ENCODE assay signal across 8 cellular contexts in the genomic region with DNA sequence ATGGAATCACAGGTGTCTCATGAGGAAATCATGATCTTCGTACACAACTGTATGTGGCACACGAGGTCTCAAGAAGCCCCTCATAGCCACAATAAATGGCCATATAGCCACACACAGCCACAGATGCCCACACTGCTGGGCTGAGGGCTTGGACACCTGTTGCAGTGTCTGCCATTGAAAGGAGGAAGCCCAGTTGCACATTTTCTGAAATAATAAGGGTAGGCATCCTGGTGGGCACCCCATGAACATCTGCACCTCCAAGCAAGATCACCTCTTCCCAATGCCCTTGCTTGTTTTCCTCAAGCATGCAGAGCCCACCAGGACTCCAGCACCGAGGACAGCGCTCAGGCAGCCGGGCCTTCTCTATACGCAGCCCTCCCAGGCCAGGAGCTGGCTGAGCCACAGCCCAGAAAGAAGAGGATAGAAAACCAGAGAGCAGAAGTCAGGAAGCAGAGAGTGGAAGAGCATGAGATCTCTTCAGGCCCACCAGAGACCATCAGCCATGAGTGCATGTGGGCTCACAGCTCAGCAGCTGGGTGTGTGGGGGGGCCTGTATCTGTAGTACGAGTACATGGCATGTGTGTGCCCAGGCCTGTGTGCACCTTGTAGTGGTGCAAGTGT. TPM values are rescaled to one million over a fixed set of nuclear protein-coding genes. Genes with fewer than 3 reads are reported as not detected.
DNase-seq lines count a peak whose midpoint lies in the region; ATAC-seq and TF ChIP-seq lines count a peak whose summit lies in the region.

No MANE protein-coding gene starts in this region.

- no peaks in the 10 kb centered on the region for H3K36me3 ChIP-seq in smooth muscle cell (ENCODE audit: low read depth)

- H3K79me2 ChIP-seq in smooth muscle cell (ENCODE audit: low read depth), result no peaks in the 10 kb centered on the region

- H3K4me2 ChIP-seq in smooth muscle cell, result no peak overlapping the region

- H3K27me3 Mint-ChIP-seq in activated naive CD4-positive, alpha-beta T cell treated with anti-CD3 and anti-CD28 coated beads, Interleukin-2, amount 50 U/mL, for 24 hours, result peaks cover 30% of the 10 kb centered on the region

- no peak overlapping the region for H3K4me3 ChIP-seq in right cardiac atrium (ENCODE audit: low read length)
- no peak overlapping the region for H3K4me3 ChIP-seq in smooth muscle cell

- H3K27ac Mint-ChIP-seq in activated naive CD4-positive, alpha-beta T cell treated with anti-CD3 and anti-CD28 coated beads, Interleukin-2, amount 50 U/mL, for 24 hours, result no peak overlapping the region

- peak overlapping the region; percentile 65 for H3K4me3 Mint-ChIP-seq in activated naive CD4-positive, alpha-beta T cell treated with anti-CD3 and anti-CD28 coated beads, Interleukin-2, amount 50 U/mL, for 24 hours

- no peaks in the 10 kb centered on the region for H4K20me1 ChIP-seq in smooth muscle cell (ENCODE audit: low read depth)

- no peak overlapping the region for H3K9ac ChIP-seq in smooth muscle cell (ENCODE audit: low read depth)

- H3K27me3 ChIP-seq in right cardiac atrium (ENCODE audit: control insufficient read depth, insufficient read depth), result no peaks in the 10 kb centered on the region
- peaks cover 53% of the 10 kb centered on the region for H3K27me3 ChIP-seq in smooth muscle cell (ENCODE audit: low read depth)

- intact Hi-C loops in right cardiac atrium (cut with DNase I), result no loop called here

- peak; percentile 37 to 53 for ATAC-seq in right cardiac atrium
- no peak for ATAC-seq in HG02970 (IDR thresholded peaks at IDR 0.05; ENCODE audit: low FRiP score, unreplicated experiment)
- ATAC-seq in GM21717 (IDR thresholded peaks at IDR 0.05; ENCODE audit: unreplicated experiment), result no peak

- peak; percentile 37 for DNase-seq in stimulated activated CD4-positive, alpha-beta T cell treated with anti-CD3 and anti-CD28 coated beads, Interleukin-15, amount 100 ng/mL, for 24 hours
- DNase-seq in stimulated activated CD4-positive, alpha-beta T cell treated with anti-CD3 and anti-CD28 coated beads, Interleukin-2, amount 100 ng/mL, for 48 hours, result no peak
- DNase-seq in right cardiac atrium (peak; percentile 47 to 82 (median 81)), smooth muscle cell (lab: John Stamatoyannopoulos, UW; ENCODE audit: unreplicated experiment) (peak; percentile 50), cerebellum (ENCODE audit: low spot score) (no peak)

- no peaks in the 10 kb centered on the region for H3F3A ChIP-seq in smooth muscle cell (ENCODE audit: low read depth)

- H3K4me1 Mint-ChIP-seq in activated naive CD4-positive, alpha-beta T cell treated with anti-CD3 and anti-CD28 coated beads, Interleukin-2, amount 50 U/mL, for 24 hours, result peaks cover 48% of the 10 kb centered on the region

- no peaks in the 10 kb centered on the region for H3K36me3 Mint-ChIP-seq in activated naive CD4-positive, alpha-beta T cell treated with anti-CD3 and anti-CD28 coated beads, Interleukin-2, amount 50 U/mL, for 24 hours

- H3K9me3 ChIP-seq in right cardiac atrium (ENCODE audit: control insufficient read depth, low read length) (no peaks in the 10 kb centered on the region), smooth muscle cell (replicated peaks; ENCODE audit: low read depth) (no peaks in the 10 kb centered on the region)

- no peaks in the 10 kb centered on the region for H3K9me3 Mint-ChIP-seq in activated naive CD4-positive, alpha-beta T cell treated with anti-CD3 and anti-CD28 coated beads, Interleukin-2, amount 50 U/mL, for 24 hours

- H3K27ac ChIP-seq in right cardiac atrium (ENCODE audit: low read length), result no peak overlapping the region
- H3K27ac ChIP-seq in smooth muscle cell (ENCODE audit: low read depth), result no peak overlapping the region

- peaks cover 2% of the 10 kb centered on the region for H3K4me1 ChIP-seq in right cardiac atrium (ENCODE audit: control insufficient read depth, insufficient read depth, low read length)
- no peaks in the 10 kb centered on the region for H3K4me1 ChIP-seq in smooth muscle cell (ENCODE audit: low read depth)

- no peak overlapping the region for H2AFZ ChIP-seq in smooth muscle cell (ENCODE audit: low read depth)

- WGBS in right cardiac atrium, result 28% methylated on average over 7 of the region's 7 CpGs
- WGBS in smooth muscle cell (ENCODE audit: low lambda C conversion rate), result 30% methylated on average over 7 of the region's 7 CpGs

- no peak for TF ChIP-seq CTCF in smooth muscle cell (IDR thresholded peaks at IDR 0.05; ENCODE audit: borderline replicate concordance, insufficient read depth, poor library complexity, severe bottlenecking)

RNA-seq across cellular contexts. Expression of a gene that starts 1.0 kb away (rescaled TPM):
- total RNA-seq in right cardiac atrium (1 to 10 TPM; 1.7 to 6.7 (median 4.3) TPM), smooth muscle cell (not detected in 2 replicates), cerebellum (55.9 TPM)
- polyA plus RNA-seq in right cardiac atrium (2.7 TPM), smooth muscle cell (not detected in 2 replicates)

RNA-seq across cellular contexts. Expression of a gene that starts 48.0 kb away (rescaled TPM):
- total RNA-seq in right cardiac atrium (not detected), smooth muscle cell (not detected in 2 replicates), cerebellum (not detected)
- polyA plus RNA-seq in right cardiac atrium (not detected), smooth muscle cell (not detected in 2 replicates)

Comparison
In these comparisons a context has a peak if more than half of its experiments do, and no peak if none do; other contexts are left out.
1. DNase-seq: peak in stimulated activated CD4-positive, alpha-beta T cell treated with anti-CD3 and anti-CD28 coated beads, Interleukin-15, amount 100 ng/mL, for 24 hours (single experiment), right cardiac atrium (3 of 3) and smooth muscle cell (single experiment); none in stimulated activated CD4-positive, alpha-beta T cell treated with anti-CD3 and anti-CD28 coated beads, Interleukin-2, amount 100 ng/mL, for 48 hours (0 of 2) and cerebellum (single experiment).
2. ATAC-seq: peak in right cardiac atrium (2 of 2); none in HG02970 (single experiment) and GM21717 (single experiment).